ENCODE assay signal across 11 cellular contexts in genomic region chr12:49059063-49059384, GRCh38. TPM values are rescaled to one million over a fixed set of nuclear protein-coding genes. Genes with fewer than 3 reads are reported as not detected.
A peak's percentile ranks its signal among the peaks of the same experiment; 100 is the strongest.
DNase-seq lines count a peak whose midpoint lies in the region.
"Had no signal": no experiment of that assay in that cellular context is flagged by ENCODE, and none has a peak within 500 bp of the region (broad histone marks: within the 10 kb centered on the region; RNA-seq: fewer than 3 reads in every experiment).

No MANE protein-coding gene starts in this region.

- H3K4me3 ChIP-seq in iPS-18c (ENCODE audit: insufficient read depth, low read depth, low read length), result peak overlapping the region; percentile 100
- H3K4me3 ChIP-seq in stomach smooth muscle (ENCODE audit: low read length in 2 of 2), result peak overlapping the region; percentile 89 to 91

- H3K9ac ChIP-seq in stomach smooth muscle (ENCODE audit: low read length in 2 of 2), result peak overlapping the region; percentile 88 to 94

- peak overlapping the region; percentile 95 for H3K4me3 Mint-ChIP-seq in activated T-helper 1 cell treated with anti-CD3 and anti-CD28 coated beads, Interleukin-12 subunit alpha, Interleukin-12 subunit beta, Interleukin-2, Interleukin-4 antibody, amounts not matched to agents 30 ng/mL and 10 ng/mL and 1 ng/mL, durations not matched to agents 14 hours and 24 hours and 36 hours

- H3K4me1 ChIP-seq in stomach smooth muscle (ENCODE audit: control insufficient read depth, insufficient read depth, low read length), result peaks cover 55% of the 10 kb centered on the region

- intact Hi-C loops in activated T-helper 1 cell treated with anti-CD3 and anti-CD28 coated beads, Interleukin-12 subunit alpha, Interleukin-12 subunit beta, Interleukin-2, Interleukin-4 antibody, amounts not matched to agents 30 ng/mL and 10 ng/mL and 1 ng/mL, durations not matched to agents 14 hours and 24 hours and 36 hours (cut with micrococcal nuclease), result no loop called here

- H3K9me3 Mint-ChIP-seq in activated T-helper 1 cell treated with anti-CD3 and anti-CD28 coated beads, Interleukin-12 subunit alpha, Interleukin-12 subunit beta, Interleukin-2, Interleukin-4 antibody, amounts not matched to agents 30 ng/mL and 10 ng/mL and 1 ng/mL, durations not matched to agents 14 hours and 24 hours and 36 hours, result no peaks in the 10 kb centered on the region

- H3K27ac ChIP-seq in stomach smooth muscle (ENCODE audit: low read length), result no peak overlapping the region

- peaks cover 23% of the 10 kb centered on the region for H3K36me3 Mint-ChIP-seq in activated T-helper 1 cell treated with anti-CD3 and anti-CD28 coated beads, Interleukin-12 subunit alpha, Interleukin-12 subunit beta, Interleukin-2, Interleukin-4 antibody, amounts not matched to agents 30 ng/mL and 10 ng/mL and 1 ng/mL, durations not matched to agents 14 hours and 24 hours and 36 hours (ENCODE audit: low read depth)

- DNase-seq in DMS53 (lab: John Stamatoyannopoulos, UW) (peak; percentile 33), DMS53 treated with DMSO at 0.1 percent for 48 hours (lab: John Stamatoyannopoulos, UW; ENCODE audit: unreplicated experiment) (no peak), kidney tubule cell (ENCODE audit: low spot score) (no peak), NOMO-1 (lab: John Stamatoyannopoulos, UW; ENCODE audit: unreplicated experiment in 2 of 2) (no peak), NCI-H2081 treated with DMSO at 0.1 percent for 48 hours (lab: John Stamatoyannopoulos, UW) (no peak)
- DNase-seq in activated T-helper 1 cell treated with anti-CD3 and anti-CD28 coated beads, Interleukin-12 subunit alpha, Interleukin-12 subunit beta, Interleukin-2, Interleukin-4 antibody, amounts not matched to agents 30 ng/mL and 10 ng/mL and 1 ng/mL, durations not matched to agents 14 hours and 24 hours and 36 hours (ENCODE audit: low spot score), result no peak
- DNase-seq: midbrain, NCI-H187 had no signal

- peak overlapping the region; percentile 81 for H3K27ac Mint-ChIP-seq in activated T-helper 1 cell treated with anti-CD3 and anti-CD28 coated beads, Interleukin-12 subunit alpha, Interleukin-12 subunit beta, Interleukin-2, Interleukin-4 antibody, amounts not matched to agents 30 ng/mL and 10 ng/mL and 1 ng/mL, durations not matched to agents 14 hours and 24 hours and 36 hours

- no peaks in the 10 kb centered on the region for H3K27me3 Mint-ChIP-seq in activated T-helper 1 cell treated with anti-CD3 and anti-CD28 coated beads, Interleukin-12 subunit alpha, Interleukin-12 subunit beta, Interleukin-2, Interleukin-4 antibody, amounts not matched to agents 30 ng/mL and 10 ng/mL and 1 ng/mL, durations not matched to agents 14 hours and 24 hours and 36 hours (ENCODE audit: insufficient read depth)

- no peaks in the 10 kb centered on the region for H3K27me3 ChIP-seq in stomach smooth muscle (ENCODE audit: control insufficient read depth in 1 of 2, insufficient read depth in 2 of 2, low read length in 2 of 2)

- H3K9me3 ChIP-seq in iPS-18c (ENCODE audit: control insufficient read depth, insufficient read depth, low read length) (no peaks in the 10 kb centered on the region), stomach smooth muscle (ENCODE audit: control insufficient read depth in 2 of 2, low read length in 2 of 2) (no peaks in the 10 kb centered on the region)

- H3K4me1 Mint-ChIP-seq in activated T-helper 1 cell treated with anti-CD3 and anti-CD28 coated beads, Interleukin-12 subunit alpha, Interleukin-12 subunit beta, Interleukin-2, Interleukin-4 antibody, amounts not matched to agents 30 ng/mL and 10 ng/mL and 1 ng/mL, durations not matched to agents 14 hours and 24 hours and 36 hours (ENCODE audit: low read depth), result peaks cover 55% of the 10 kb centered on the region

- peaks cover 11 to 12% of the 10 kb centered on the region in 2 donors for H3K36me3 ChIP-seq in stomach smooth muscle (ENCODE audit: control insufficient read depth in 2 of 2, insufficient read depth in 2 of 2, low read length in 2 of 2)

RNA-seq across cellular contexts. Expression of gene KMT2D, which starts 1.6 kb away (rescaled TPM):
- total RNA-seq in activated T-helper 1 cell treated with anti-CD3 and anti-CD28 coated beads, Interleukin-12 subunit alpha, Interleukin-12 subunit beta, Interleukin-2, Interleukin-4 antibody, amounts not matched to agents 30 ng/mL and 10 ng/mL and 1 ng/mL, durations not matched to agents 14 hours and 24 hours and 36 hours, result 107 and 109 TPM in 2 replicates

RNA-seq across cellular contexts. Expression of gene RHEBL1, which starts 10.8 kb away (rescaled TPM):
- total RNA-seq in activated T-helper 1 cell treated with anti-CD3 and anti-CD28 coated beads, Interleukin-12 subunit alpha, Interleukin-12 subunit beta, Interleukin-2, Interleukin-4 antibody, amounts not matched to agents 30 ng/mL and 10 ng/mL and 1 ng/mL, durations not matched to agents 14 hours and 24 hours and 36 hours, result 8.6 and 10.7 TPM in 2 replicates

RNA-seq across cellular contexts. Expression of gene DHH, which starts 35.6 kb away (rescaled TPM):
- total RNA-seq in activated T-helper 1 cell treated with anti-CD3 and anti-CD28 coated beads, Interleukin-12 subunit alpha, Interleukin-12 subunit beta, Interleukin-2, Interleukin-4 antibody, amounts not matched to agents 30 ng/mL and 10 ng/mL and 1 ng/mL, durations not matched to agents 14 hours and 24 hours and 36 hours, result 0.10 TPM in 1 of 2 replicates, not detected in the other
- total RNA-seq: A172 had no signal

RNA-seq across cellular contexts. Expression of gene PRKAG1, which starts 40.4 kb away (rescaled TPM):
- total RNA-seq in activated T-helper 1 cell treated with anti-CD3 and anti-CD28 coated beads, Interleukin-12 subunit alpha, Interleukin-12 subunit beta, Interleukin-2, Interleukin-4 antibody, amounts not matched to agents 30 ng/mL and 10 ng/mL and 1 ng/mL, durations not matched to agents 14 hours and 24 hours and 36 hours, result 85.0 and 85.1 TPM in 2 replicates

RNA-seq across cellular contexts. Expression of gene LMBR1L, which starts 51.6 kb away (rescaled TPM):
- total RNA-seq in activated T-helper 1 cell treated with anti-CD3 and anti-CD28 coated beads, Interleukin-12 subunit alpha, Interleukin-12 subunit beta, Interleukin-2, Interleukin-4 antibody, amounts not matched to agents 30 ng/mL and 10 ng/mL and 1 ng/mL, durations not matched to agents 14 hours and 24 hours and 36 hours, result 50.4 and 52.5 TPM in 2 replicates
